Comparison of ENCODE assay signal across 2 cellular contexts in genomic region chr11:27777013-27777412, GRCh38.
TF ChIP-seq lines count a peak whose summit lies in the region.

No MANE protein-coding gene starts in this region.

TF ChIP-seq in A549, 52 proteins besides CTCF, POLR2A, EP300 and RAD21 (continued from another document):
- TF ChIP-seq, protein P1, sequence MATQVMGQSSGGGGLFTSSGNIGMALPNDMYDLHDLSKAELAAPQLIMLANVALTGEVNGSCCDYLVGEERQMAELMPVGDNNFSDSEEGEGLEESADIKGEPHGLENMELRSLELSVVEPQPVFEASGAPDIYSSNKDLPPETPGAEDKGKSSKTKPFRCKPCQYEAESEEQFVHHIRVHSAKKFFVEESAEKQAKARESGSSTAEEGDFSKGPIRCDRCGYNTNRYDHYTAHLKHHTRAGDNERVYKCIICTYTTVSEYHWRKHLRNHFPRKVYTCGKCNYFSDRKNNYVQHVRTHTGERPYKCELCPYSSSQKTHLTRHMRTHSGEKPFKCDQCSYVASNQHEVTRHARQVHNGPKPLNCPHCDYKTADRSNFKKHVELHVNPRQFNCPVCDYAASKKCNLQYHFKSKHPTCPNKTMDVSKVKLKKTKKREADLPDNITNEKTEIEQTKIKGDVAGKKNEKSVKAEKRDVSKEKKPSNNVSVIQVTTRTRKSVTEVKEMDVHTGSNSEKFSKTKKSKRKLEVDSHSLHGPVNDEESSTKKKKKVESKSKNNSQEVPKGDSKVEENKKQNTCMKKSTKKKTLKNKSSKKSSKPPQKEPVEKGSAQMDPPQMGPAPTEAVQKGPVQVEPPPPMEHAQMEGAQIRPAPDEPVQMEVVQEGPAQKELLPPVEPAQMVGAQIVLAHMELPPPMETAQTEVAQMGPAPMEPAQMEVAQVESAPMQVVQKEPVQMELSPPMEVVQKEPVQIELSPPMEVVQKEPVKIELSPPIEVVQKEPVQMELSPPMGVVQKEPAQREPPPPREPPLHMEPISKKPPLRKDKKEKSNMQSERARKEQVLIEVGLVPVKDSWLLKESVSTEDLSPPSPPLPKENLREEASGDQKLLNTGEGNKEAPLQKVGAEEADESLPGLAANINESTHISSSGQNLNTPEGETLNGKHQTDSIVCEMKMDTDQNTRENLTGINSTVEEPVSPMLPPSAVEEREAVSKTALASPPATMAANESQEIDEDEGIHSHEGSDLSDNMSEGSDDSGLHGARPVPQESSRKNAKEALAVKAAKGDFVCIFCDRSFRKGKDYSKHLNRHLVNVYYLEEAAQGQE (IDR thresholded peaks at IDR 0.05): no peak
- TF ChIP-seq NPAS2 (CRISPR knock-in tag; IDR thresholded peaks at IDR 0.05; ENCODE audit: borderline replicate concordance) (no peak), GATA3 (IDR thresholded peaks at IDR 0.05; ENCODE audit: borderline replicate concordance) (no peak), RNF2 (IDR thresholded peaks at IDR 0.05; ENCODE audit: borderline replicate concordance, low read depth) (no peak), JUN (IDR thresholded peaks at IDR 0.05) (no peak), EHMT2 (IDR thresholded peaks at IDR 0.05; ENCODE audit: low read depth) (no peak), HOXB13 (CRISPR knock-in tag; IDR thresholded peaks at IDR 0.05; ENCODE audit: low read depth) (no peak), ATOH8 (CRISPR knock-in tag; IDR thresholded peaks at IDR 0.05; ENCODE audit: low read depth) (no peak), SREBF2 (IDR thresholded peaks at IDR 0.05) (no peak)

TF ChIP-seq in HCT116, 20 proteins besides CTCF, POLR2A, EP300 and RAD21 (continued from another document):
- TF ChIP-seq EGR1 (IDR thresholded peaks at IDR 0.05; ENCODE audit: low read depth) (no peak), EZH2phosphoT487 (IDR thresholded peaks at IDR 0.05; ENCODE audit: borderline replicate concordance) (no peak), SRF (IDR thresholded peaks at IDR 0.05; ENCODE audit: low read depth) (no peak), ZBTB33 (IDR thresholded peaks at IDR 0.05; ENCODE audit: extremely low read depth, insufficient replicate concordance, low read length) (no peak), CBX3 (IDR thresholded peaks at IDR 0.05; ENCODE audit: low read depth) (no peak), JUND (IDR thresholded peaks at IDR 0.05) (no peak), POLR2AphosphoS5 (IDR thresholded peaks at IDR 0.05; ENCODE audit: low read depth, low read length) (no peak)
- TF ChIP-seq, protein P1 (IDR thresholded peaks at IDR 0.05; ENCODE audit: low read depth): no peak
